1 cellular context compared by ENCODE assay signal in genomic region chr11:70660059-70660888, GRCh38.
TF ChIP-seq lines count a peak whose summit lies in the region.

No MANE protein-coding gene starts in this region.

TF ChIP-seq in H1, 55 proteins besides CTCF, POLR2A, EP300 and RAD21:
- no peak for TF ChIP-seq HDAC2 (IDR thresholded peaks at IDR 0.05; ENCODE audit: borderline replicate concordance in 1 of 2, low read depth in 2 of 2, low read length in 2 of 2)
- no peak for TF ChIP-seq YY1 (IDR thresholded peaks at IDR 0.05; ENCODE audit: low read depth, low read length)
- no peak for TF ChIP-seq RFX5 (IDR thresholded peaks at IDR 0.05; ENCODE audit: borderline replicate concordance, low read depth, low read length)
- TF ChIP-seq ZNF274 (IDR thresholded peaks at IDR 0.05; ENCODE audit: borderline replicate concordance, extremely low read depth, low read length): no peak
- TF ChIP-seq POU5F1 (IDR thresholded peaks at IDR 0.05; ENCODE audit: low read depth, low read length): no peak
- no peak for TF ChIP-seq JUND (IDR thresholded peaks at IDR 0.05; ENCODE audit: low read length)
- no peak for TF ChIP-seq SP2 (IDR thresholded peaks at IDR 0.05; ENCODE audit: low read length)
- TF ChIP-seq NANOG (IDR thresholded peaks at IDR 0.05; ENCODE audit: insufficient read depth, low read depth, low read length, poor library complexity, severe bottlenecking): no peak
